ENCODE assay signal across 7 cellular contexts in the genomic region with DNA sequence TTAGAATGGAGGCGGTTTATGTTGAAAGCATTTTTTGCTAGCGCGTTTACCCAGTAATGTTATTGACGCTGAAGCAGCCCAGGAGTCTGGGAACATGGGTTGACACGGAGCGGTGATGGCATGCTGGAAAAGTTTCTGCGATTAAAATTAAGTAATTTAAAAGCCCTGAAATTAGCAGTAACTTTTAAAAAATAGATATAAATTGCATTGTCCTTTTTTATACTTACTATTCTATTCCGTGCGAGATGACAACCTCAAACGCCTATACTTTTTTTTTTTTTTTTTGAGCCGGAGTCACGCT. TPM values are rescaled to one million over a fixed set of nuclear protein-coding genes. Genes with fewer than 3 reads are reported as not detected.
DNase-seq lines count a peak whose midpoint lies in the region; ATAC-seq, FAIRE-seq and TF ChIP-seq lines count a peak whose summit lies in the region.

No MANE protein-coding gene starts in this region.

- peak overlapping the region; percentile 22 to 69 for H3K9ac ChIP-seq in kidney (ENCODE audit: low read length in 2 of 2)
- peak overlapping the region; percentile 36 to 80 for H3K9ac ChIP-seq in stomach smooth muscle (ENCODE audit: low read length in 2 of 2)

- H3K36me3 ChIP-seq in kidney (ENCODE audit: control insufficient read depth in 1 of 2, insufficient read depth in 2 of 2, low read length in 2 of 2) (peaks cover 4 to 5% of the 10 kb centered on the region in 2 donors), stomach smooth muscle (ENCODE audit: control insufficient read depth in 2 of 2, insufficient read depth in 2 of 2, low read length in 2 of 2) (peaks cover 6 to 7% of the 10 kb centered on the region in 2 donors)

- FAIRE-seq in kidney (lab: Jason Lieb, UNC) (no peak), H54 (lab: Jason Lieb, UNC) (no peak)

- H3K27ac Mint-ChIP-seq in activated naive CD8-positive, alpha-beta T cell treated with anti-CD3 and anti-CD28 coated beads for 36 hours = peak overlapping the region; percentile 85

- H3K36me3 Mint-ChIP-seq in activated naive CD8-positive, alpha-beta T cell treated with anti-CD3 and anti-CD28 coated beads for 36 hours = peaks cover 39% of the 10 kb centered on the region

- DNase-seq in activated naive CD8-positive, alpha-beta T cell treated with anti-CD3 and anti-CD28 coated beads for 36 hours = no peak
- no peak for DNase-seq in kidney
- DNase-seq in H54 (ENCODE audit: insufficient read length, low spot score) = no peak
- no peak for DNase-seq in NCI-H1694 (lab: John Stamatoyannopoulos, UW)
- no peak for DNase-seq in RPMI8226

- no peak for TF ChIP-seq CTCF in kidney (IDR thresholded peaks at IDR 0.05; ENCODE audit: borderline replicate concordance, extremely low read depth, insufficient read depth)

- peak overlapping the region; percentile 91 for H3K4me3 Mint-ChIP-seq in activated naive CD8-positive, alpha-beta T cell treated with anti-CD3 and anti-CD28 coated beads for 36 hours

- no peak for TF ChIP-seq POLR2A in H54 (IDR thresholded peaks at IDR 0.05; ENCODE audit: low read depth, low read length)

- H3K9me3 ChIP-seq in kidney (ENCODE audit: control insufficient read depth in 1 of 2, low read length in 2 of 2) = no peaks in the 10 kb centered on the region
- H3K9me3 ChIP-seq in stomach smooth muscle (ENCODE audit: control insufficient read depth in 2 of 2, low read length in 2 of 2) = no peaks in the 10 kb centered on the region

- peak; percentile 17 for ATAC-seq in HG03565 (IDR thresholded peaks at IDR 0.05; ENCODE audit: unreplicated experiment)

- H3K4me1 ChIP-seq in kidney (ENCODE audit: control insufficient read depth in 1 of 2, insufficient read depth in 1 of 2, low read depth in 1 of 2, low read length in 2 of 2) = peaks cover 8 to 9% of the 10 kb centered on the region in 2 donors
- H3K4me1 ChIP-seq in stomach smooth muscle (ENCODE audit: control insufficient read depth, insufficient read depth, low read length) = peaks cover 12% of the 10 kb centered on the region

- H3K4me3 ChIP-seq in kidney (ENCODE audit: low read length in 2 of 2) (peak overlapping the region; percentile 89 to 94), stomach smooth muscle (ENCODE audit: low read length in 2 of 2) (peak overlapping the region; percentile 55 to 85)

- peaks cover 26% of the 10 kb centered on the region for H3K4me1 Mint-ChIP-seq in activated naive CD8-positive, alpha-beta T cell treated with anti-CD3 and anti-CD28 coated beads for 36 hours

- H3K27me3 ChIP-seq in stomach smooth muscle (ENCODE audit: control insufficient read depth in 1 of 2, insufficient read depth in 2 of 2, low read length in 2 of 2) = no peaks in the 10 kb centered on the region

- H3K27ac ChIP-seq in kidney (ENCODE audit: low read depth in 2 of 2, low read length in 2 of 2) (peak overlapping the region in 1 of 2 donors; percentile 69), stomach smooth muscle (ENCODE audit: low read length) (peak overlapping the region; percentile 81)

- peaks cover 27% of the 10 kb centered on the region for H3K9me3 Mint-ChIP-seq in activated naive CD8-positive, alpha-beta T cell treated with anti-CD3 and anti-CD28 coated beads for 36 hours

- intact Hi-C loops in kidney (cut with DNase I) = no loop called here

- H3K27me3 Mint-ChIP-seq in activated naive CD8-positive, alpha-beta T cell treated with anti-CD3 and anti-CD28 coated beads for 36 hours = no peaks in the 10 kb centered on the region

RNA-seq across cellular contexts. Expression of a gene that starts 0.6 kb away (rescaled TPM):
- total RNA-seq in activated naive CD8-positive, alpha-beta T cell treated with anti-CD3 and anti-CD28 coated beads for 36 hours = 10 to 100 TPM; 22.6 to 27.4 TPM
- 38.2 TPM for total RNA-seq in kidney
- 9.5 TPM for polyA plus RNA-seq in kidney (ENCODE audit: insufficient read depth, low read depth, low replicate concordance)

RNA-seq across cellular contexts. Expression of a gene that starts 28.9 kb away (rescaled TPM):
- total RNA-seq in activated naive CD8-positive, alpha-beta T cell treated with anti-CD3 and anti-CD28 coated beads for 36 hours = 1 to 10 TPM; 1.5 to 1.8 TPM
- 12.0 TPM for total RNA-seq in kidney
- 8.8 TPM for polyA plus RNA-seq in kidney (ENCODE audit: insufficient read depth, low read depth, low replicate concordance)

RNA-seq across cellular contexts. Expression of a gene that starts 55.0 kb away (rescaled TPM):
- total RNA-seq in activated naive CD8-positive, alpha-beta T cell treated with anti-CD3 and anti-CD28 coated beads for 36 hours = 1 to 10 TPM; 7.0 to 8.6 TPM
- 17.6 TPM for total RNA-seq in kidney
- 2.3 TPM for polyA plus RNA-seq in kidney (ENCODE audit: insufficient read depth, low read depth, low replicate concordance)

RNA-seq across cellular contexts. Expression of a gene that starts 59.3 kb away (rescaled TPM):
- total RNA-seq in activated naive CD8-positive, alpha-beta T cell treated with anti-CD3 and anti-CD28 coated beads for 36 hours = not detected
- not detected for total RNA-seq in kidney
- not detected for polyA plus RNA-seq in kidney (ENCODE audit: insufficient read depth, low read depth, low replicate concordance)
